ENCODE assay signal across 23 cellular contexts in genomic region chr4:183507928-183508327, GRCh38. TPM values are rescaled to one million over a fixed set of nuclear protein-coding genes. Genes with fewer than 3 reads are reported as not detected.
DNase-seq lines count a peak whose midpoint lies in the region; FAIRE-seq lines count a peak whose summit lies in the region.
"Had no signal": no experiment of that assay in that cellular context is flagged by ENCODE, and none has a peak within 500 bp of the region (broad histone marks: within the 10 kb centered on the region; RNA-seq: fewer than 3 reads in every experiment).

No MANE protein-coding gene starts in this region.

- H3K4me1 ChIP-seq in duodenal mucosa (ENCODE audit: control insufficient read depth in 1 of 2, insufficient read depth in 2 of 2, low read length in 2 of 2) (peaks cover 20 to 31% of the 10 kb centered on the region in 2 donors), small intestine (ENCODE audit: control insufficient read depth in 2 of 2, insufficient read depth in 1 of 2, low read depth in 1 of 2, low read length in 1 of 2) (peaks cover 0 to 7% of the 10 kb centered on the region in 2 donors), HAP-1 (no peaks in the 10 kb centered on the region)

- H3K27ac Mint-ChIP-seq in activated CD4-positive, alpha-beta T cell treated with anti-CD3 and anti-CD28 coated beads, Interleukin-2, amount 10 ng/mL, durations not matched to agents 7 days and 5 days = peak overlapping the region; percentile 34
- H3K27ac Mint-ChIP-seq: neural progenitor cell; T-helper 2 cell treated with Interferon-gamma antibody and Interleukin-4, amounts not matched to agents 5 μg/mL and 100 μg/mL, for 36 hours had no signal

- no peak overlapping the region for H3K4me3 Mint-ChIP-seq in activated CD4-positive, alpha-beta T cell treated with anti-CD3 and anti-CD28 coated beads, Interleukin-2, amount 10 ng/mL, durations not matched to agents 7 days and 5 days
- H3K4me3 Mint-ChIP-seq: CD14-positive monocyte; T-helper 2 cell treated with Interferon-gamma antibody and Interleukin-4, amounts not matched to agents 5 μg/mL and 100 μg/mL, for 36 hours had no signal

- H3K36me3 Mint-ChIP-seq in activated CD4-positive, alpha-beta T cell treated with anti-CD3 and anti-CD28 coated beads, Interleukin-2, amount 10 ng/mL, durations not matched to agents 7 days and 5 days (ENCODE audit: low read depth) = peaks cover 18% of the 10 kb centered on the region

- CTCF ChIA-PET in activated CD4-positive, alpha-beta T cell treated with anti-CD3 and anti-CD28 coated beads, Interleukin-2, amount 10 ng/mL, durations not matched to agents 7 days and 5 days (lab: Charles Lee) = interaction anchor here (0.9 kb wide), 1 partner anchor 9 kb away, joined by 3 read pairs; no protein-coding TSS in a partner anchor

- WGBS in small intestine, 3 donors = 10 to 42% (median 27%) methylated on average over 2 of the region's 2 CpGs

- no peaks in the 10 kb centered on the region for H3K27me3 ChIP-seq in duodenal mucosa (ENCODE audit: control insufficient read depth in 1 of 2, insufficient read depth in 2 of 2, low read length in 2 of 2)
- no peaks in the 10 kb centered on the region for H3K27me3 ChIP-seq in small intestine (ENCODE audit: control insufficient read depth in 2 of 2, insufficient read depth in 2 of 2, low read length in 2 of 2)
- no peaks in the 10 kb centered on the region for H3K27me3 ChIP-seq in HAP-1 (ENCODE audit: low read depth)
- H3K27me3 ChIP-seq: neural progenitor cell, tibial nerve had no signal

- DNase-seq in activated CD4-positive, alpha-beta T cell treated with anti-CD3 and anti-CD28 coated beads, Interleukin-2, amount 10 ng/mL, durations not matched to agents 7 days and 5 days = no peak
- DNase-seq in activated CD4-positive, alpha-beta T cell treated with anti-CD3 and anti-CD28 coated beads for 4 hours = no peak
- DNase-seq in OCI-M1 (lab: John Stamatoyannopoulos, UW) = peak; percentile 89
- peak; percentile 89 for DNase-seq in small intestine
- DNase-seq in NCI-H510A treated with DMSO at 0.1 percent for 48 hours (lab: John Stamatoyannopoulos, UW) = no peak
- no peak for DNase-seq in NCI-H446 (lab: John Stamatoyannopoulos, UW)
- no peak for DNase-seq in HAP-1 (ENCODE audit: low spot score in 2 of 2)
- DNase-seq: activated CD4-positive, alpha-beta T cell treated with anti-CD3 and anti-CD28 coated beads for 1 hour; activated naive CD4-positive, alpha-beta T cell; cortex of kidney; head of caudate nucleus; KG1; NCI-H1694; retina; SIG-M5; stimulated activated naive CD4-positive, alpha-beta T cell treated with Interleukin-2 at 50 U/mL for 16 hours had no signal

- H3K4me3 ChIP-seq in duodenal mucosa (ENCODE audit: low read depth in 1 of 2, low read length in 2 of 2) (peak overlapping the region; percentile 29 to 32), small intestine (ENCODE audit: low read depth in 1 of 2, low read length in 2 of 2) (no peak overlapping the region), HAP-1 (no peak overlapping the region)
- H3K4me3 ChIP-seq: neural progenitor cell, tibial nerve had no signal

- H3K4me1 Mint-ChIP-seq in activated CD4-positive, alpha-beta T cell treated with anti-CD3 and anti-CD28 coated beads, Interleukin-2, amount 10 ng/mL, durations not matched to agents 7 days and 5 days = peaks cover 40% of the 10 kb centered on the region

- peak overlapping the region in 1 of 2 donors; percentile 18 for H3K9ac ChIP-seq in duodenal mucosa (ENCODE audit: low read depth in 1 of 2, low read length in 2 of 2)
- H3K9ac ChIP-seq: neural progenitor cell had no signal

- peaks cover 15 to 25% of the 10 kb centered on the region in 2 donors for H3K36me3 ChIP-seq in duodenal mucosa (ENCODE audit: control insufficient read depth in 1 of 2, insufficient read depth in 2 of 2, low read length in 2 of 2)
- H3K36me3 ChIP-seq in small intestine (ENCODE audit: control insufficient read depth in 2 of 2, insufficient read depth in 2 of 2, low read length in 2 of 2) = peaks cover 2% of the 10 kb centered on the region in 2 donors
- H3K36me3 ChIP-seq in HAP-1 (replicated peaks) = peaks cover 12% of the 10 kb centered on the region
- H3K36me3 ChIP-seq: neural progenitor cell had no signal

- FAIRE-seq in small intestine (lab: Jason Lieb, UNC) = peak; percentile 30
- FAIRE-seq: A204.1, H1 had no signal

- H3K9me3 Mint-ChIP-seq in activated CD4-positive, alpha-beta T cell treated with anti-CD3 and anti-CD28 coated beads, Interleukin-2, amount 10 ng/mL, durations not matched to agents 7 days and 5 days = no peaks in the 10 kb centered on the region
- H3K9me3 Mint-ChIP-seq: neural progenitor cell; T-helper 2 cell treated with Interferon-gamma antibody and Interleukin-4, amounts not matched to agents 5 μg/mL and 100 μg/mL, for 36 hours had no signal

- H3K27ac ChIP-seq in duodenal mucosa (ENCODE audit: low read depth, low read length) (no peak overlapping the region), small intestine (ENCODE audit: low read depth in 1 of 2, low read length in 1 of 2) (no peak overlapping the region)
- H3K27ac ChIP-seq: neural progenitor cell, tibial nerve had no signal

- in situ Hi-C loops in HAP-1 (cut with MboI; ENCODE audit: low sequenced_read_pairs) = no loop called here

- no peaks in the 10 kb centered on the region for H3K27me3 Mint-ChIP-seq in activated CD4-positive, alpha-beta T cell treated with anti-CD3 and anti-CD28 coated beads, Interleukin-2, amount 10 ng/mL, durations not matched to agents 7 days and 5 days

- H3K9me3 ChIP-seq in duodenal mucosa (ENCODE audit: control insufficient read depth in 1 of 2, low read length in 2 of 2) (no peaks in the 10 kb centered on the region), small intestine (ENCODE audit: control insufficient read depth, low read depth) (no peaks in the 10 kb centered on the region), HAP-1 (no peaks in the 10 kb centered on the region)
- H3K9me3 ChIP-seq: tibial nerve had no signal

- POLR2A ChIA-PET in activated CD4-positive, alpha-beta T cell treated with anti-CD3 and anti-CD28 coated beads, Interleukin-2, amount 10 ng/mL, durations not matched to agents 7 days and 5 days (lab: Charles Lee) = no interaction called here

RNA-seq across cellular contexts. Expression of gene ING2, which starts 3.1 kb away (rescaled TPM):
- 10 to 100 TPM; 11.5 to 12.8 TPM for total RNA-seq in activated CD4-positive, alpha-beta T cell treated with anti-CD3 and anti-CD28 coated beads, Interleukin-2, amount 10 ng/mL, durations not matched to agents 7 days and 5 days
- 10 to 100 TPM; 16.5 to 33.5 (median 26.2) TPM for polyA plus RNA-seq in small intestine

Comparison
In these comparisons a context has a peak if more than half of its experiments do, and no peak if none do; other contexts are left out.
1. DNase-seq: peak in OCI-M1 (single experiment) and small intestine (single experiment); none in activated CD4-positive, alpha-beta T cell treated with anti-CD3 and anti-CD28 coated beads, Interleukin-2, amount 10 ng/mL, durations not matched to agents 7 days and 5 days (single experiment), activated CD4-positive, alpha-beta T cell treated with anti-CD3 and anti-CD28 coated beads for 4 hours (0 of 2), NCI-H510A treated with DMSO at 0.1 percent for 48 hours (single experiment), NCI-H446 (0 of 2) and HAP-1 (0 of 2).
2. H3K4me3 ChIP-seq: peak in duodenal mucosa (2 of 2); none in small intestine (0 of 2) and HAP-1 (single experiment).